Comparison of ENCODE assay signal across 19 cellular contexts in the genomic region with DNA sequence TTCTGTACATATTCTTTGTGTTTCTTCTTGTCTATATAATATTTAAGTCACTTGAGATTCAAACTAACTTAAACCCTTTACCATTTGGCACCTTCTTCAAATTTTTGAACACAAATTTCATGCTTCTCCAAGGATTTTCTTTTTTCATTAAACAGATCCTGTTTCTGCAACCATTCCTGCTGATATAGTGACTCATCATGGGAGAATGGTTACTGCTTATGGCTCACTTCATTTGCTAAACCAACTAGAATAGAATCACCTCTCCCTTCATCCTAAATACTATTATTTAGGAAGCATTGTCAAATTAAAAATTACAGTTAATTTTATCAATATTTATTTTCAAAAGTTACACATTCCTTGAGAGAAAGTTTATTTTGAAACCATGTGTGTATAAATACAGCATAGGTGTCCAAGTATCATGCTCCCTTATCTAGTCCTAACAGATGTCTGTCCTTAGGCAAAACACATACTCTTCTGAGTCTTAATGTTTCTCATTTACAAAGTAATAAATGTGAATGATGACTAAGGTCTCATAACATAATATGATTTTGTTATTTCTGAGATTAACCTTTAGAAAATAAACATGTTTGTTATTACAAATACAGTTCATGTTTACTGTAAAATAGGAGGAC. TPM values are rescaled to one million over a fixed set of nuclear protein-coding genes. Genes with fewer than 3 reads are reported as not detected.
A peak's percentile ranks its signal among the peaks of the same experiment; 100 is the strongest.
DNase-seq lines count a peak whose midpoint lies in the region; ATAC-seq and TF ChIP-seq lines count a peak whose summit lies in the region.
"Had no signal": no experiment of that assay in that cellular context is flagged by ENCODE, and none has a peak within 500 bp of the region (broad histone marks: within the 10 kb centered on the region; RNA-seq: fewer than 3 reads in every experiment).

No MANE protein-coding gene starts in this region.

- ATAC-seq in HG03025 (IDR thresholded peaks at IDR 0.05; ENCODE audit: low FRiP score, unreplicated experiment) = no peak
- ATAC-seq: GM23338 had no signal

- no peak for TF ChIP-seq POLR2A in esophagus squamous epithelium (IDR thresholded peaks at IDR 0.05)

- H3K27ac ChIP-seq in brain microvascular endothelial cell (no peak overlapping the region), esophagus squamous epithelium (no peak overlapping the region)
- H3K27ac ChIP-seq: dorsolateral prefrontal cortex had no signal

- intact Hi-C loops in esophagus squamous epithelium (cut with DNase I) = no loop called here

- TF ChIP-seq CTCF in brain microvascular endothelial cell (IDR thresholded peaks at IDR 0.05; ENCODE audit: low read depth, low read length, missing control alignments) (no peak), esophagus squamous epithelium (IDR thresholded peaks at IDR 0.05) (no peak)

- H3K4me3 ChIP-seq in brain microvascular endothelial cell (ENCODE audit: low read depth, low read length) (no peak overlapping the region), esophagus squamous epithelium (no peak overlapping the region)
- H3K4me3 ChIP-seq: dorsolateral prefrontal cortex, GM23338 had no signal

- peak; percentile 51 for DNase-seq in AG08395 (ENCODE audit: low spot score)
- peak; percentile 47 for DNase-seq in M059J (ENCODE audit: low read depth)
- DNase-seq in brain microvascular endothelial cell = peak; percentile 39
- peak; percentile 16 for DNase-seq in hepatic stellate cell (ENCODE audit: low spot score)
- no peak for DNase-seq in esophagus squamous epithelium (lab: John Stamatoyannopoulos, UW)
- DNase-seq in stimulated activated CD4-positive, alpha-beta T cell treated with anti-CD3 and anti-CD28 coated beads, Interleukin-2, amount 100 ng/mL, for 48 hours = no peak
- DNase-seq in NK-92 (lab: John Stamatoyannopoulos, UW; ENCODE audit: unreplicated experiment) = no peak
- DNase-seq: activated CD4-positive, alpha-beta T cell treated with anti-CD3 and anti-CD28 coated beads for 4 hours; activated T-cell treated with anti-CD3 and anti-CD28 coated beads, Interleukin-2, amount 50 U/mL, for 48 hours; amniotic stem cell; dorsolateral prefrontal cortex; Karpas-422; NCI-H187; NCI-H526; Right ventricle myocardium superior had no signal

- H3K9me3 ChIP-seq in esophagus squamous epithelium = no peaks in the 10 kb centered on the region

- H3K27me3 ChIP-seq in brain microvascular endothelial cell (replicated peaks) (no peaks in the 10 kb centered on the region), esophagus squamous epithelium (no peaks in the 10 kb centered on the region)
- H3K27me3 ChIP-seq: dorsolateral prefrontal cortex had no signal

- H3K4me1 ChIP-seq in esophagus squamous epithelium = no peaks in the 10 kb centered on the region

- in situ Hi-C loops in brain microvascular endothelial cell (cut with HindIII; ENCODE audit: low pct_ligation_motif_present, low sequenced_read_pairs) = no loop called here

- no peaks in the 10 kb centered on the region for H3K36me3 ChIP-seq in brain microvascular endothelial cell (replicated peaks)
- no peaks in the 10 kb centered on the region for H3K36me3 ChIP-seq in esophagus squamous epithelium

RNA-seq across cellular contexts. Expression of a gene that starts 40.7 kb away (rescaled TPM):
- total RNA-seq in M059J (2014; rRNA removed; shearing (Covaris generic)) = not detected in 2 replicates
- total RNA-seq in esophagus squamous epithelium = not detected
- total RNA-seq: B cell, dorsolateral prefrontal cortex, GM23338, omental fat pad, Right ventricle myocardium superior had no signal

RNA-seq across cellular contexts. Expression of a gene that starts 40.8 kb away (rescaled TPM):
- total RNA-seq in M059J (2014; rRNA removed; shearing (Covaris generic)) = not detected in 2 replicates
- not detected for total RNA-seq in esophagus squamous epithelium
- total RNA-seq: B cell, dorsolateral prefrontal cortex, GM23338, omental fat pad, Right ventricle myocardium superior had no signal

Comparison
In these comparisons a context has a peak if more than half of its experiments do, and no peak if none do; other contexts are left out.
1. DNase-seq: peak in AG08395 (single experiment), M059J (single experiment), brain microvascular endothelial cell (single experiment) and hepatic stellate cell (single experiment); none in esophagus squamous epithelium (single experiment), stimulated activated CD4-positive, alpha-beta T cell treated with anti-CD3 and anti-CD28 coated beads, Interleukin-2, amount 100 ng/mL, for 48 hours (0 of 2) and NK-92 (single experiment).